4 cellular contexts compared by ENCODE assay signal in the genomic region with DNA sequence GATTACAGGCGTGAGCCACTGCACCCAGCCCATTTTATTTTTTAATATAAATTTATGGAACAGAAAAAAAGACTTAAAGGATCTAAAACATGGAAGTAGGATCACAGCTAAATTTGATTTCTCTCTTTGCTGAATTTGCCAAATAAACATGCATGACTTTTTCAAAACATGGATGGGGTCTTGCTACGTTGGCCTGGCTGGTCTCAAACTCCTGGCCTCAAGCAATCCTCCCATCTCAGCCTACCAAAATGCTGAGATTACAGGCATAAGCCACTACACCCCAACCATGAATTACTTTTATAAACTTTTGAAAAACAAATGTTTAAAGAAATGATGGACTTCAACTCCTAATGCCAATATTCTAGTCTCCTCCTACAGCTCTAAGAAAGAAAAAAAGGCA.
TF ChIP-seq lines count a peak whose summit lies in the region.

No MANE protein-coding gene starts in this region.

TF ChIP-seq in HepG2, 621 proteins besides CTCF, POLR2A, EP300 and RAD21:
- TF ChIP-seq ASH2L (IDR thresholded peaks at IDR 0.05; ENCODE audit: insufficient read length, low read depth, low read length) (no peak), ZNF121 (CRISPR knock-in tag; IDR thresholded peaks at IDR 0.05) (peak; percentile 32; the same call in 1 of the 2 replicates)

TF ChIP-seq in WTC11, 78 proteins besides CTCF, POLR2A, EP300 and RAD21:
- peak; percentile 78 for TF ChIP-seq ZNF121 (CRISPR knock-in tag; IDR thresholded peaks at IDR 0.05)
- no peak for TF ChIP-seq CREB1 (CRISPR knock-in tag; IDR thresholded peaks at IDR 0.05)

TF ChIP-seq in K562, 482 proteins besides CTCF, POLR2A, EP300 and RAD21:
- TF ChIP-seq RBM25 (IDR thresholded peaks at IDR 0.05; ENCODE audit: low read depth, low read length, severe bottlenecking) (peak; percentile 72), ZNF121 (CRISPR knock-in tag; conservative IDR thresholded peaks at IDR 0.05) (peak; percentile 94), BRF2 (IDR thresholded peaks at IDR 0.05; ENCODE audit: borderline replicate concordance, insufficient read depth, insufficient read length) (no peak)
TF ChIP-seq in K562: peak in this region for 2.

TF ChIP-seq in H1, 55 proteins besides CTCF, POLR2A, EP300 and RAD21:
- no peak for TF ChIP-seq CHD2 (IDR thresholded peaks at IDR 0.05; ENCODE audit: low read length)
- TF ChIP-seq, protein P1, sequence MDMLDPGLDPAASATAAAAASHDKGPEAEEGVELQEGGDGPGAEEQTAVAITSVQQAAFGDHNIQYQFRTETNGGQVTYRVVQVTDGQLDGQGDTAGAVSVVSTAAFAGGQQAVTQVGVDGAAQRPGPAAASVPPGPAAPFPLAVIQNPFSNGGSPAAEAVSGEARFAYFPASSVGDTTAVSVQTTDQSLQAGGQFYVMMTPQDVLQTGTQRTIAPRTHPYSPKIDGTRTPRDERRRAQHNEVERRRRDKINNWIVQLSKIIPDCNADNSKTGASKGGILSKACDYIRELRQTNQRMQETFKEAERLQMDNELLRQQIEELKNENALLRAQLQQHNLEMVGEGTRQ (IDR thresholded peaks at IDR 0.05; ENCODE audit: low read length), result no peak
- no peak for TF ChIP-seq GABPA (IDR thresholded peaks at IDR 0.05; ENCODE audit: borderline replicate concordance, insufficient read depth, low read length)
- no peak for TF ChIP-seq RFX5 (IDR thresholded peaks at IDR 0.05; ENCODE audit: borderline replicate concordance, low read depth, low read length)
- TF ChIP-seq CBX8 (IDR thresholded peaks at IDR 0.05; ENCODE audit: borderline replicate concordance, low read depth, low read length), result no peak
- no peak for TF ChIP-seq RNF2 (IDR thresholded peaks at IDR 0.05; ENCODE audit: borderline replicate concordance, low read depth, low read length, missing control alignments, poor library complexity, severe bottlenecking)
- 0 out of 2 replicates have a peak, but pooled peaks have one; percentile 19 for TF ChIP-seq KDM1A (IDR thresholded peaks at IDR 0.05; ENCODE audit: borderline replicate concordance, low read length)
